ENCODE assay signal across 23 cellular contexts in genomic region chr17:16273499-16273898, GRCh38. TPM values are rescaled to one million over a fixed set of nuclear protein-coding genes. Genes with fewer than 3 reads are reported as not detected.
DNase-seq lines count a peak whose midpoint lies in the region; ATAC-seq and TF ChIP-seq lines count a peak whose summit lies in the region.
"Had no signal": no experiment of that assay in that cellular context is flagged by ENCODE, and none has a peak within 500 bp of the region (broad histone marks: within the 10 kb centered on the region; RNA-seq: fewer than 3 reads in every experiment).

No MANE protein-coding gene starts in this region.

- H3K27me3 Mint-ChIP-seq in HFFc6 (ENCODE audit: insufficient read depth) = no peaks in the 10 kb centered on the region

- ATAC-seq in GM21619 (IDR thresholded peaks at IDR 0.05; ENCODE audit: unreplicated experiment) (no peak), HG03196 (IDR thresholded peaks at IDR 0.05; ENCODE audit: unreplicated experiment) (no peak)
- ATAC-seq: HepG2, pancreas had no signal

- H3K79me2 ChIP-seq in ACC112 (ENCODE audit: control insufficient read depth, insufficient read depth, low read length, unreplicated experiment) = no peaks in the 10 kb centered on the region

- H3K27me3 ChIP-seq in ACC112 (ENCODE audit: insufficient read depth, low read length) (no peaks in the 10 kb centered on the region), MG63 (no peaks in the 10 kb centered on the region)
- H3K27me3 ChIP-seq: pancreas, sigmoid colon, vagina had no signal

- H3K36me3 Mint-ChIP-seq in HFFc6 (ENCODE audit: low read depth) = peaks cover 11% of the 10 kb centered on the region

- peak overlapping the region; percentile 32; the same call in 1 of the 2 replicates for H3K4me3 Mint-ChIP-seq in HFFc6

- H3K4me1 ChIP-seq in ACC112 (ENCODE audit: control insufficient read depth, insufficient read depth, low read length, unreplicated experiment) = peaks cover 31% of the 10 kb centered on the region
- H3K4me1 ChIP-seq: pancreas, sigmoid colon, vagina had no signal

- DNase-seq in HFFc6 (peak; percentile 61), SW 1271 (lab: John Stamatoyannopoulos, UW) (peak; percentile 22 to 58), fibroblast of pulmonary artery (ENCODE audit: low read depth) (peak; percentile 24), MG63 (no peak), NCI-H748 treated with DMSO at 0.1 percent for 48 hours (lab: John Stamatoyannopoulos, UW) (no peak)
- DNase-seq: activated gamma-delta T cell treated with Interleukin-2 at 50 U/mL for 16 hours, aorta, DMS79 treated with DMSO at 0.1 percent for 48 hours, erythroblast, glutamatergic neuron, MM.1S, NCI-H1694, NCI-H446 treated with DMSO at 0.1 percent for 48 hours, pancreas, SIG-M5, sigmoid colon, substantia nigra, T-helper 2 cell had no signal

- H3K27ac ChIP-seq in ACC112 (ENCODE audit: low read depth, low read length) = peak overlapping the region; percentile 69
- H3K27ac ChIP-seq: pancreas, sigmoid colon, vagina had no signal

- H3K36me3 ChIP-seq in ACC112 (ENCODE audit: insufficient read depth, low read length) = peaks cover 9% of the 10 kb centered on the region; the same call in 1 of the 2 replicates
- peaks cover 3% of the 10 kb centered on the region; the same call in 1 of the 2 replicates for H3K36me3 ChIP-seq in MG63
- H3K36me3 ChIP-seq: pancreas, sigmoid colon, vagina had no signal

- TF ChIP-seq CTCF in HFFc6 (IDR thresholded peaks at IDR 0.05) = no peak
- TF ChIP-seq CTCF in fibroblast of pulmonary artery (IDR thresholded peaks at IDR 0.05; ENCODE audit: low read length, missing control alignments) = no peak

- H3K27ac Mint-ChIP-seq in HFFc6 = peak overlapping the region; percentile 27

- peaks cover under 1% of the 10 kb centered on the region; the same call in 1 of the 2 replicates for H3K9me3 Mint-ChIP-seq in HFFc6

- no peak overlapping the region for H3K4me3 ChIP-seq in ACC112 (ENCODE audit: low read depth, low read length)
- no peak overlapping the region for H3K4me3 ChIP-seq in fibroblast of pulmonary artery (replicated peaks; ENCODE audit: low read depth, low read length)
- no peak overlapping the region for H3K4me3 ChIP-seq in MG63
- H3K4me3 ChIP-seq: pancreas, sigmoid colon, vagina had no signal

- peaks cover 46% of the 10 kb centered on the region for H3K4me1 Mint-ChIP-seq in HFFc6 (ENCODE audit: low read depth)

- H2AFZ ChIP-seq in ACC112 (ENCODE audit: low read length, unreplicated experiment) = no peak overlapping the region

- H3K9me3 ChIP-seq in MG63 = no peaks in the 10 kb centered on the region
- H3K9me3 ChIP-seq: pancreas, sigmoid colon, vagina had no signal

RNA-seq across cellular contexts. Expression of gene PIGL, which starts 56.5 kb away (rescaled TPM):
- total RNA-seq in HFFc6 (2021; fragmentation: NEBNext Ultra II Directional; extraction: Animal tissue kit (Norgen Biotek cat#: 25700)) = 10 to 100 TPM; 12.0 to 15.5 (median 14.9) TPM
- total RNA-seq in MG63 (2014; rRNA removed; shearing (Covaris generic); ENCODE audit: low replicate concordance) = 5.7 and 19.0 TPM in 2 replicates

RNA-seq across cellular contexts. Expression of gene NCOR1, which starts 58.2 kb away (rescaled TPM):
- 100 to 1,000 TPM; 103 to 115 (median 111) TPM for total RNA-seq in HFFc6 (2021; fragmentation: NEBNext Ultra II Directional; extraction: Animal tissue kit (Norgen Biotek cat#: 25700))
- 19.8 and 41.6 TPM in 2 replicates for total RNA-seq in MG63 (2014; rRNA removed; shearing (Covaris generic); ENCODE audit: low replicate concordance)

Comparison
In these comparisons a context has a peak if more than half of its experiments do, and no peak if none do; other contexts are left out.
1. DNase-seq: peak in HFFc6 (single experiment), SW 1271 (2 of 2) and fibroblast of pulmonary artery (single experiment); none in MG63 (single experiment) and NCI-H748 treated with DMSO at 0.1 percent for 48 hours (single experiment).